Comparison of ENCODE assay signal across 10 cellular contexts in the genomic region with DNA sequence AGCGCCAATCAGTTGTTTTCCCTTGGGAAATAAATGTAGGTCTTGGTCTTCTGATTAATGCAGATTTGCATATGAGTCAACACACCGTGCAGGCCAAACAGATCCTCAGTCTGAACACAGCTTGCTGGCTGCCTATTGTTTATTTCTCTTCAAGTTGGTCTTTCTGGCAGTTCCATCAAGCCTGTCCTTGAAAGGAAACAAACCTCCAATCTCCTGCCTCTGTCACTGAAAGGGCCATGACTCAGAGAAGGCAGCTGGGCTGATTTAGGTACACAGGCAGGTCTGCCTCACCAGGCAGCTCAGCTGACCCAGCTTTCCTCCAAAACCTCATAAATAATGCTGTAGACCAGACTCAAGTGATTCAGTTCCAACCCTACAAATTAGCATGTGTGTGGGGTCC.
A peak's percentile ranks its signal among the peaks of the same experiment; 100 is the strongest.
DNase-seq lines count a peak whose midpoint lies in the region; ATAC-seq and TF ChIP-seq lines count a peak whose summit lies in the region.
"Had no signal": no experiment of that assay in that cellular context is flagged by ENCODE, and none has a peak within 500 bp of the region (broad histone marks: within the 10 kb centered on the region; RNA-seq: fewer than 3 reads in every experiment).

No MANE protein-coding gene starts in this region.

- POLR2A ChIA-PET in activated CD4-positive, alpha-beta memory T cell treated with anti-CD3 and anti-CD28 coated beads for 36 hours (lab: Charles Lee): no interaction called here
- POLR2A ChIA-PET in activated CD4-positive, alpha-beta memory T cell treated with anti-CD3 and anti-CD28 coated beads, Interleukin-2, amount 10 ng/mL, durations not matched to agents 7 days and 5 days (lab: Charles Lee): no interaction called here

- H3K4me1 Mint-ChIP-seq in activated CD4-positive, alpha-beta memory T cell treated with anti-CD3 and anti-CD28 coated beads for 36 hours (ENCODE audit: low read depth): peaks cover 37% of the 10 kb centered on the region
- H3K4me1 Mint-ChIP-seq in activated CD4-positive, alpha-beta memory T cell treated with anti-CD3 and anti-CD28 coated beads, Interleukin-2, amount 10 ng/mL, durations not matched to agents 7 days and 5 days: peaks cover 33% of the 10 kb centered on the region

- no peaks in the 10 kb centered on the region for H3K9me3 Mint-ChIP-seq in activated CD4-positive, alpha-beta memory T cell treated with anti-CD3 and anti-CD28 coated beads for 36 hours
- H3K9me3 Mint-ChIP-seq in activated CD4-positive, alpha-beta memory T cell treated with anti-CD3 and anti-CD28 coated beads, Interleukin-2, amount 10 ng/mL, durations not matched to agents 7 days and 5 days: no peaks in the 10 kb centered on the region
- H3K9me3 Mint-ChIP-seq: CD4-positive, alpha-beta T cell; IgD-negative memory B cell had no signal

- H3K4me3 ChIP-seq in epithelial cell of esophagus (ENCODE audit: low read length): no peak overlapping the region

- ATAC-seq in HG02623 (IDR thresholded peaks at IDR 0.05; ENCODE audit: unreplicated experiment): no peak

- H3K36me3 Mint-ChIP-seq in activated CD4-positive, alpha-beta memory T cell treated with anti-CD3 and anti-CD28 coated beads for 36 hours: peaks cover 36% of the 10 kb centered on the region
- peaks cover 59% of the 10 kb centered on the region for H3K36me3 Mint-ChIP-seq in activated CD4-positive, alpha-beta memory T cell treated with anti-CD3 and anti-CD28 coated beads, Interleukin-2, amount 10 ng/mL, durations not matched to agents 7 days and 5 days (ENCODE audit: low read depth)

- H3K27ac Mint-ChIP-seq in activated CD4-positive, alpha-beta memory T cell treated with anti-CD3 and anti-CD28 coated beads for 36 hours: no peak overlapping the region
- H3K27ac Mint-ChIP-seq in activated CD4-positive, alpha-beta memory T cell treated with anti-CD3 and anti-CD28 coated beads, Interleukin-2, amount 10 ng/mL, durations not matched to agents 7 days and 5 days: no peak overlapping the region
- H3K27ac Mint-ChIP-seq: CD4-positive, alpha-beta T cell had no signal

- intact Hi-C loops in activated CD4-positive, alpha-beta memory T cell treated with anti-CD3 and anti-CD28 coated beads for 36 hours (cut with micrococcal nuclease): no loop called here

- TF ChIP-seq CTCF in epithelial cell of esophagus (IDR thresholded peaks at IDR 0.05; ENCODE audit: insufficient read depth, low read depth, low read length, missing control alignments): no peak

- no peaks in the 10 kb centered on the region for H3K27me3 Mint-ChIP-seq in activated CD4-positive, alpha-beta memory T cell treated with anti-CD3 and anti-CD28 coated beads for 36 hours
- no peaks in the 10 kb centered on the region for H3K27me3 Mint-ChIP-seq in activated CD4-positive, alpha-beta memory T cell treated with anti-CD3 and anti-CD28 coated beads, Interleukin-2, amount 10 ng/mL, durations not matched to agents 7 days and 5 days
- H3K27me3 Mint-ChIP-seq: CD4-positive, alpha-beta T cell; IgD-negative memory B cell had no signal

- DNase-seq in activated CD4-positive, alpha-beta memory T cell treated with anti-CD3 and anti-CD28 coated beads for 36 hours: peak; percentile 20
- no peak for DNase-seq in activated CD4-positive, alpha-beta memory T cell treated with anti-CD3 and anti-CD28 coated beads, Interleukin-2, amount 10 ng/mL, durations not matched to agents 7 days and 5 days
- DNase-seq in NCI-H446 treated with DMSO at 0.1 percent for 48 hours (lab: John Stamatoyannopoulos, UW) (peak; percentile 82), epithelial cell of esophagus (ENCODE audit: low read depth) (peak; percentile 89), smooth muscle cell of the brain vasculature (ENCODE audit: low read depth, low spot score) (peak; percentile 69), CD1c-positive myeloid dendritic cell (ENCODE audit: extremely low spot score) (no peak), NCI-H128 (lab: John Stamatoyannopoulos, UW; ENCODE audit: unreplicated experiment) (no peak)

- CTCF ChIA-PET in activated CD4-positive, alpha-beta memory T cell treated with anti-CD3 and anti-CD28 coated beads for 36 hours (lab: Charles Lee): interaction anchor here (0.6 to 1.1 kb wide), 2 partner anchors 13 to 599 kb away, joined by 3 read pairs; no protein-coding TSS in a partner anchor
- CTCF ChIA-PET in activated CD4-positive, alpha-beta memory T cell treated with anti-CD3 and anti-CD28 coated beads, Interleukin-2, amount 10 ng/mL, durations not matched to agents 7 days and 5 days (lab: Charles Lee): no interaction called here

- H3K4me3 Mint-ChIP-seq in activated CD4-positive, alpha-beta memory T cell treated with anti-CD3 and anti-CD28 coated beads for 36 hours: no peak overlapping the region
- no peak overlapping the region for H3K4me3 Mint-ChIP-seq in activated CD4-positive, alpha-beta memory T cell treated with anti-CD3 and anti-CD28 coated beads, Interleukin-2, amount 10 ng/mL, durations not matched to agents 7 days and 5 days
- H3K4me3 Mint-ChIP-seq: CD4-positive, alpha-beta T cell; IgD-negative memory B cell had no signal

Comparison
In these comparisons a context has a peak if more than half of its experiments do, and no peak if none do; other contexts are left out.
1. DNase-seq: peak in activated CD4-positive, alpha-beta memory T cell treated with anti-CD3 and anti-CD28 coated beads for 36 hours (single experiment), NCI-H446 treated with DMSO at 0.1 percent for 48 hours (single experiment), epithelial cell of esophagus (single experiment) and smooth muscle cell of the brain vasculature (single experiment); none in activated CD4-positive, alpha-beta memory T cell treated with anti-CD3 and anti-CD28 coated beads, Interleukin-2, amount 10 ng/mL, durations not matched to agents 7 days and 5 days (single experiment), CD1c-positive myeloid dendritic cell (single experiment) and NCI-H128 (single experiment).